In genomic region chr10:34743804-34744203, GRCh38 we compare ENCODE assay signal across 13 cellular contexts.
A peak's percentile ranks its signal among the peaks of the same experiment; 100 is the strongest.
DNase-seq lines count a peak whose midpoint lies in the region; ATAC-seq and TF ChIP-seq lines count a peak whose summit lies in the region.
"Had no signal": no experiment of that assay in that cellular context is flagged by ENCODE, and none has a peak within 500 bp of the region (broad histone marks: within the 10 kb centered on the region; RNA-seq: fewer than 3 reads in every experiment).

No MANE protein-coding gene starts in this region.

- no peaks in the 10 kb centered on the region for H3K27me3 ChIP-seq in ascending aorta
- H3K27me3 ChIP-seq: SJSA1 had no signal

- no peak overlapping the region for H3K27ac Mint-ChIP-seq in glutamatergic neuron (ENCODE audit: unreplicated experiment)
- H3K27ac Mint-ChIP-seq: activated CD4-positive, alpha-beta T cell treated with anti-CD3 and anti-CD28 coated beads, Interleukin-2, amount 10 ng/mL, durations not matched to agents 7 days and 5 days; activated naive CD8-positive, alpha-beta T cell; IgD-negative memory B cell had no signal

- H3K36me3 ChIP-seq in ascending aorta: no peaks in the 10 kb centered on the region
- H3K36me3 ChIP-seq: SJSA1 had no signal

- TF ChIP-seq CTCF in ascending aorta (IDR thresholded peaks at IDR 0.05) (no peak), glutamatergic neuron (IDR thresholded peaks at IDR 0.05; ENCODE audit: partially characterized antibody, unreplicated experiment) (no peak)

- H3K9me3 Mint-ChIP-seq in glutamatergic neuron (ENCODE audit: unreplicated experiment): peaks cover 5% of the 10 kb centered on the region
- H3K9me3 Mint-ChIP-seq: activated CD4-positive, alpha-beta T cell treated with anti-CD3 and anti-CD28 coated beads, Interleukin-2, amount 10 ng/mL, durations not matched to agents 7 days and 5 days; IgD-negative memory B cell had no signal

- peak; percentile 35 for DNase-seq in Ammon's horn (ENCODE audit: low spot score)
- peak; percentile 18 to 75 for DNase-seq in ascending aorta (ENCODE audit: low spot score in 2 of 2)
- no peak for DNase-seq in glutamatergic neuron
- peak; percentile 10 for DNase-seq in pons (ENCODE audit: low spot score)
- no peak for DNase-seq in activated CD4-positive, CD25-positive, alpha-beta regulatory T cell treated with anti-CD3 and anti-CD28 coated beads, Interleukin-2, amount 50 U/mL, for 72 hours
- no peak for DNase-seq in CD1c-positive myeloid dendritic cell (ENCODE audit: extremely low spot score)
- DNase-seq: activated CD4-positive, alpha-beta T cell treated with anti-CD3 and anti-CD28 coated beads, Interleukin-2, amount 10 ng/mL, durations not matched to agents 7 days and 5 days; NCI-H345 had no signal

- H3K4me1 ChIP-seq in ascending aorta: peaks cover 0 to 6% of the 10 kb centered on the region in 2 donors

- peaks cover 4% of the 10 kb centered on the region for H3K27me3 Mint-ChIP-seq in glutamatergic neuron (ENCODE audit: unreplicated experiment)

- intact Hi-C loops in ascending aorta (cut with DNase I): loop anchor here (5.0 kb wide), 1 partner anchor 73 kb away; the partner anchor contains the start of gene PARD3

- peak overlapping the region; percentile 25 for H3K4me3 Mint-ChIP-seq in glutamatergic neuron (ENCODE audit: unreplicated experiment)
- H3K4me3 Mint-ChIP-seq: activated CD4-positive, alpha-beta T cell treated with anti-CD3 and anti-CD28 coated beads, Interleukin-2, amount 10 ng/mL, durations not matched to agents 7 days and 5 days; activated naive CD8-positive, alpha-beta T cell; IgD-negative memory B cell had no signal

- H3K9me3 ChIP-seq in ascending aorta: no peaks in the 10 kb centered on the region
- H3K9me3 ChIP-seq: SJSA1 had no signal

- H3K4me1 Mint-ChIP-seq in glutamatergic neuron (ENCODE audit: low read depth, unreplicated experiment): peaks cover 36% of the 10 kb centered on the region

- no peaks in the 10 kb centered on the region for H3K36me3 Mint-ChIP-seq in glutamatergic neuron (ENCODE audit: unreplicated experiment)
- H3K36me3 Mint-ChIP-seq: activated naive CD8-positive, alpha-beta T cell had no signal

- H3K4me3 ChIP-seq in ascending aorta: no peak overlapping the region
- H3K4me3 ChIP-seq: SJSA1 had no signal

- no peak for ATAC-seq in GM21423 (IDR thresholded peaks at IDR 0.05; ENCODE audit: unreplicated experiment)
- no peak for ATAC-seq in GM21360 (IDR thresholded peaks at IDR 0.05; ENCODE audit: unreplicated experiment)

- peak overlapping the region in 1 of 2 donors; percentile 26 for H3K27ac ChIP-seq in ascending aorta
- H3K27ac ChIP-seq: SJSA1 had no signal

Comparison
In these comparisons a context has a peak if more than half of its experiments do, and no peak if none do; other contexts are left out.
1. DNase-seq: peak in Ammon's horn (single experiment), ascending aorta (2 of 2) and pons (single experiment); none in glutamatergic neuron (single experiment), activated CD4-positive, CD25-positive, alpha-beta regulatory T cell treated with anti-CD3 and anti-CD28 coated beads, Interleukin-2, amount 50 U/mL, for 72 hours (single experiment) and CD1c-positive myeloid dendritic cell (single experiment).